Comparison of ENCODE assay signal across 13 cellular contexts in genomic region chr18:33113421-33113820, GRCh38.
DNase-seq lines count a peak whose midpoint lies in the region; ATAC-seq, FAIRE-seq and TF ChIP-seq lines count a peak whose summit lies in the region.
"Had no signal": no experiment of that assay in that cellular context is flagged by ENCODE, and none has a peak within 500 bp of the region (broad histone marks: within the 10 kb centered on the region; RNA-seq: fewer than 3 reads in every experiment).

No MANE protein-coding gene starts in this region.

- ATAC-seq in esophagus mucosa = no peak

- peak; percentile 16 for DNase-seq in NCI-H146 (lab: John Stamatoyannopoulos, UW)
- DNase-seq in NCI-H146 treated with DMSO at 0.1 percent for 48 hours (lab: John Stamatoyannopoulos, UW; ENCODE audit: unreplicated experiment) = no peak
- DNase-seq in D721Med (ENCODE audit: insufficient read length, low spot score) = no peak
- peak; percentile 38 for DNase-seq in NCI-H2081 treated with DMSO at 0.1 percent for 48 hours (lab: John Stamatoyannopoulos, UW)
- DNase-seq in left kidney (ENCODE audit: low read depth, low spot score) = peak; percentile 67
- DNase-seq in T1000 (lab: John Stamatoyannopoulos, UW) = no peak
- DNase-seq: 8988T; AML-193; CD8-positive, alpha-beta memory T cell; DMS 273 treated with DMSO at 0.1 percent for 48 hours; HCEC 1CT had no signal

- TF ChIP-seq CTCF in D721Med (IDR thresholded peaks at IDR 0.05; ENCODE audit: insufficient read depth, missing control alignments) = no peak

- peak; percentile 86 for FAIRE-seq in D721Med (lab: Jason Lieb, UNC)
- FAIRE-seq: H1 had no signal

Comparison
In these comparisons a context has a peak if more than half of its experiments do, and no peak if none do; other contexts are left out.
1. DNase-seq: peak in NCI-H146 (single experiment), NCI-H2081 treated with DMSO at 0.1 percent for 48 hours (single experiment) and left kidney (single experiment); none in NCI-H146 treated with DMSO at 0.1 percent for 48 hours (single experiment), D721Med (single experiment) and T1000 (single experiment).